20 cellular contexts compared by ENCODE assay signal in the genomic region with DNA sequence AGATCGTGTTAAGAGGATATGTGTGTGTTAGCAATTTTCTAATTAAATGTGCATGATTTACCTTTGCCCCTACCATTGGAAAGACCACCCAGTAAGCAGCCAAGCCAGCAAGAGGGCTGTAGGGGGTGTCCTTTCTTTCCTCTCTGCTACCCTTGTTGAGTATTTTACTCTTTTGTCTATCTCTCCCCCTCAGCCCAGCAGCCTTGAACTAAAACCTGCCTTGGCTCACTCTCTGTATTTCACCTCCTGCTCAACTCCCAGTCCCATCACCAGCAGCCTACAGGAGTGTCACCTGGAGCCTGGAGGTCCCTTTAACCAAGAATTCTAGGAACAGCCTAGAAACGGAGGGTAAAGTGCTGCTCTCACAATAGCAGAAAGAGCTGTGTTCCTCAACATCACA.
DNase-seq lines count a peak whose midpoint lies in the region; ATAC-seq lines count a peak whose summit lies in the region.
"Had no signal": no experiment of that assay in that cellular context is flagged by ENCODE, and none has a peak within 500 bp of the region (broad histone marks: within the 10 kb centered on the region; RNA-seq: fewer than 3 reads in every experiment).

No MANE protein-coding gene starts in this region.

- H3K27me3 Mint-ChIP-seq in stimulated activated naive CD8-positive, alpha-beta T cell treated with anti-CD3 and anti-CD28 coated beads, Interleukin-15, Interleukin-2, amounts not matched to agents 100 ng/mL and 50 ng/mL, for 24 hours, result no peaks in the 10 kb centered on the region
- no peaks in the 10 kb centered on the region for H3K27me3 Mint-ChIP-seq in activated T-helper 17 cell treated with anti-CD3 and anti-CD28 coated beads, Interleukin-2, amount 50 U/mL, for 72 hours
- no peaks in the 10 kb centered on the region for H3K27me3 Mint-ChIP-seq in naive B cell

- no peak for ATAC-seq in stimulated activated naive CD8-positive, alpha-beta T cell treated with anti-CD3 and anti-CD28 coated beads, Interleukin-15, Interleukin-2, amounts not matched to agents 100 U/mL and 50 U/mL, for 24 hours
- no peak for ATAC-seq in activated T-helper 17 cell treated with anti-CD3 and anti-CD28 coated beads, Interleukin-2, amount 50 U/mL, for 72 hours (replicated peaks)
- no peak for ATAC-seq in naive B cell (ENCODE audit: low read depth in 2 of 2)
- no peak for ATAC-seq in left colon
- no peak for ATAC-seq in HG03521 (IDR thresholded peaks at IDR 0.05; ENCODE audit: unreplicated experiment)
- ATAC-seq in HG02840 (IDR thresholded peaks at IDR 0.05; ENCODE audit: low FRiP score, unreplicated experiment), result no peak
- ATAC-seq: A549, HepG2 had no signal

- intact Hi-C loops in left colon (cut with DNase I, micrococcal nuclease), result no loop called here

- H3K4me1 Mint-ChIP-seq in stimulated activated naive CD8-positive, alpha-beta T cell treated with anti-CD3 and anti-CD28 coated beads, Interleukin-15, Interleukin-2, amounts not matched to agents 100 ng/mL and 50 ng/mL, for 24 hours (ENCODE audit: low read depth), result peaks cover 81% of the 10 kb centered on the region
- H3K4me1 Mint-ChIP-seq in activated T-helper 17 cell treated with anti-CD3 and anti-CD28 coated beads, Interleukin-2, amount 50 U/mL, for 72 hours, result peaks cover 58% of the 10 kb centered on the region
- peaks cover 47 to 74% (median 64%) of the 10 kb centered on the region in 3 donors for H3K4me1 Mint-ChIP-seq in naive B cell

- peak overlapping the region; percentile 73 for H3K27ac Mint-ChIP-seq in stimulated activated naive CD8-positive, alpha-beta T cell treated with anti-CD3 and anti-CD28 coated beads, Interleukin-15, Interleukin-2, amounts not matched to agents 100 ng/mL and 50 ng/mL, for 24 hours
- H3K27ac Mint-ChIP-seq in activated T-helper 17 cell treated with anti-CD3 and anti-CD28 coated beads, Interleukin-2, amount 50 U/mL, for 72 hours, result peak overlapping the region; percentile 37
- H3K27ac Mint-ChIP-seq in naive B cell, result peak overlapping the region in 4 of 6 donors; percentile 57 to 75 (median 67)
- H3K27ac Mint-ChIP-seq: HFFc6 had no signal

- no peak for DNase-seq in stimulated activated naive CD8-positive, alpha-beta T cell treated with anti-CD3 and anti-CD28 coated beads, Interleukin-15, Interleukin-2, amounts not matched to agents 100 U/mL and 50 U/mL, for 24 hours
- no peak for DNase-seq in naive B cell
- DNase-seq in left colon, result no peak
- DNase-seq in SHP77 (lab: John Stamatoyannopoulos, UW), result no peak
- DNase-seq: Calu3, GM23248, HFFc6, MG63, NCI-H1105, NCI-H187 treated with DMSO at 0.1 percent for 48 hours, NCI-H446 treated with DMSO at 0.1 percent for 48 hours, NCI-H774, Peyer's patch, Right ventricle myocardium superior had no signal

- no peak overlapping the region for H3K4me3 Mint-ChIP-seq in stimulated activated naive CD8-positive, alpha-beta T cell treated with anti-CD3 and anti-CD28 coated beads, Interleukin-15, Interleukin-2, amounts not matched to agents 100 ng/mL and 50 ng/mL, for 24 hours
- H3K4me3 Mint-ChIP-seq in activated T-helper 17 cell treated with anti-CD3 and anti-CD28 coated beads, Interleukin-2, amount 50 U/mL, for 72 hours, result peak overlapping the region; percentile 44
- peak overlapping the region in 3 of 8 donors; percentile 0 to 48 (median 47) for H3K4me3 Mint-ChIP-seq in naive B cell
- H3K4me3 Mint-ChIP-seq: HFFc6 had no signal

- H3K9me3 Mint-ChIP-seq in stimulated activated naive CD8-positive, alpha-beta T cell treated with anti-CD3 and anti-CD28 coated beads, Interleukin-15, Interleukin-2, amounts not matched to agents 100 ng/mL and 50 ng/mL, for 24 hours, result no peaks in the 10 kb centered on the region
- no peaks in the 10 kb centered on the region for H3K9me3 Mint-ChIP-seq in activated T-helper 17 cell treated with anti-CD3 and anti-CD28 coated beads, Interleukin-2, amount 50 U/mL, for 72 hours
- H3K9me3 Mint-ChIP-seq in naive B cell, result no peaks in the 10 kb centered on the region
- H3K9me3 Mint-ChIP-seq: HFFc6 had no signal

- H3K36me3 Mint-ChIP-seq in stimulated activated naive CD8-positive, alpha-beta T cell treated with anti-CD3 and anti-CD28 coated beads, Interleukin-15, Interleukin-2, amounts not matched to agents 100 ng/mL and 50 ng/mL, for 24 hours (ENCODE audit: low read depth), result peaks cover 26% of the 10 kb centered on the region
- peaks cover 41% of the 10 kb centered on the region for H3K36me3 Mint-ChIP-seq in activated T-helper 17 cell treated with anti-CD3 and anti-CD28 coated beads, Interleukin-2, amount 50 U/mL, for 72 hours (ENCODE audit: low read depth)
- H3K36me3 Mint-ChIP-seq in naive B cell, result peaks cover 0 to 10% of the 10 kb centered on the region in 2 donors
